ENCODE assay signal across 26 cellular contexts in genomic region chr15:85520650-85521049, GRCh38.
"Had no signal": no experiment of that assay in that cellular context is flagged by ENCODE, and none has a peak within 500 bp of the region (broad histone marks: within the 10 kb centered on the region; RNA-seq: fewer than 3 reads in every experiment).

No MANE protein-coding gene starts in this region.

- H3K27ac Mint-ChIP-seq: activated B cell treated with CpG ODN at 0.5 μM for 24 hours; activated naive CD8-positive, alpha-beta T cell treated with anti-CD3 and anti-CD28 coated beads for 36 hours; activated T-cell treated with anti-CD3 and anti-CD28 coated beads, Interleukin-2, amount 50 U/mL, for 72 hours; mesothelial cell of epicardium; neural progenitor cell had no signal

- H3K27me3 Mint-ChIP-seq: activated B cell treated with CpG ODN at 0.5 μM for 24 hours; activated CD4-positive, alpha-beta T cell treated with anti-CD3 and anti-CD28 coated beads for 36 hours; activated naive CD8-positive, alpha-beta T cell treated with anti-CD3 and anti-CD28 coated beads for 36 hours; naive thymus-derived CD8-positive, alpha-beta T cell had no signal

- ATAC-seq: activated CD4-positive, alpha-beta T cell treated with anti-CD3 and anti-CD28 coated beads for 36 hours; activated T-cell treated with anti-CD3 and anti-CD28 coated beads, Interleukin-2, amount 50 U/mL, for 72 hours; esophagus mucosa; left cardiac atrium; naive thymus-derived CD8-positive, alpha-beta T cell; right cardiac atrium had no signal

- H3K9me3 ChIP-seq: ascending aorta, tibial nerve had no signal

- H3K36me3 Mint-ChIP-seq: mesothelial cell of epicardium had no signal

- DNase-seq: activated B cell treated with CpG ODN at 0.5 μM for 24 hours; activated CD4-positive, alpha-beta T cell treated with anti-CD3 and anti-CD28 coated beads for 36 hours; activated effector memory CD4-positive, alpha-beta T cell treated with Interleukin-2 at 50 U/mL for 16 hours; activated naive CD4-positive, alpha-beta T cell treated with Interleukin-2 at 50 U/mL for 16 hours; activated naive CD8-positive, alpha-beta T cell treated with anti-CD3 and anti-CD28 coated beads for 36 hours; activated T-cell treated with anti-CD3 and anti-CD28 coated beads for 4 hours; activated T-cell treated with anti-CD3 and anti-CD28 coated beads, Interleukin-2, amount 50 U/mL, for 72 hours; brain microvascular endothelial cell; cortex of kidney; foreskin fibroblast; head of caudate nucleus; hippocampal formation; left cardiac atrium; mammary epithelial cell; naive thymus-derived CD8-positive, alpha-beta T cell; right cardiac atrium; stimulated activated CD4-positive, alpha-beta T cell treated with anti-CD3 and anti-CD28 coated beads, Interleukin-15, amount 100 ng/mL, for 24 hours; stimulated activated CD4-positive, alpha-beta T cell treated with anti-CD3 and anti-CD28 coated beads, Interleukin-2, amount 100 ng/mL, for 24 hours; stimulated activated naive CD4-positive, alpha-beta T cell treated with Interleukin-2 at 50 U/mL for 16 hours; T-helper 2 cell had no signal

- FAIRE-seq: keratinocyte had no signal

- H3K9me3 Mint-ChIP-seq: activated B cell treated with CpG ODN at 0.5 μM for 24 hours; activated naive CD8-positive, alpha-beta T cell treated with anti-CD3 and anti-CD28 coated beads for 36 hours; activated T-cell treated with anti-CD3 and anti-CD28 coated beads, Interleukin-2, amount 50 U/mL, for 72 hours; mesothelial cell of epicardium; naive thymus-derived CD8-positive, alpha-beta T cell had no signal

- H3K4me3 Mint-ChIP-seq: activated B cell treated with CpG ODN at 0.5 μM for 24 hours; activated CD4-positive, alpha-beta T cell treated with anti-CD3 and anti-CD28 coated beads for 36 hours; activated naive CD8-positive, alpha-beta T cell treated with anti-CD3 and anti-CD28 coated beads for 36 hours; activated T-cell treated with anti-CD3 and anti-CD28 coated beads, Interleukin-2, amount 50 U/mL, for 72 hours; mesothelial cell of epicardium; naive thymus-derived CD8-positive, alpha-beta T cell; neural progenitor cell had no signal
